ENCODE assay signal across 9 cellular contexts in the genomic region with DNA sequence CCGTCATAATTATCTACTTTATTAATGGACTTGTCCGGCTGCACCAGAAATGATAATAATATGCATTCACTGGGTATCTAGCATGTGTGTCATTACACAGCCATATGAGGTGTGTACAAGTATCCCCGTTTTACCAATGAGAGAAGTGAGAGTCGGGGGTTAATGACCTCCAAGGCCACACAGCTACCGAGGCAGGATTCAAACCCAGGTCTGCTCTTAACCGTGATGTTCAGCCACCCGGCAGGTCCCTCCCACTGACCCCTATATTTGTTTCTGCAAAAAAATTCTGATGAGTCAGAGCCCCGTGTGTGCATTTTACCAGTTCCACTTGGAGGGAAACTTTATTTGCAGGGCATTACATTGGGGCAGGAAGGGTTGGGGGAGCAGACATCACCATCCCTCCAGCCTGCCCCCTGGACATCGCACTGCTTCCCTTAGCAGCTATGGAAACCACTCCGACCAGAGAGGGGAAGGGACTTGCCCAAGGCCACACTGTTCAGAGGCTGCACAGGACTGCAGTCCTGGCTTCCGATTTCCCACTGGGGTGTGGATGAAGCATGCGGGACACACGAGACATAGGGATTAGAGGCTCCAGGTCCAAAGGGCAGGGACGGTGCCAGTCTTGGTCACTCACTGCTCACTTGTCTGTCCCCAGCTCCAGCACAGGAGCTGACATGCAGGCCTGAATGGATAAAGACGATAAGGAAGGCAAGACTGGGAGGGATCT. TPM values are rescaled to one million over a fixed set of nuclear protein-coding genes. Genes with fewer than 3 reads are reported as not detected.
DNase-seq lines count a peak whose midpoint lies in the region; ATAC-seq and TF ChIP-seq lines count a peak whose summit lies in the region.
"Had no signal": no experiment of that assay in that cellular context is flagged by ENCODE, and none has a peak within 500 bp of the region (broad histone marks: within the 10 kb centered on the region; RNA-seq: fewer than 3 reads in every experiment).

No MANE protein-coding gene starts in this region.

- H3K27ac ChIP-seq in mammary epithelial cell (ENCODE audit: insufficient read depth, low read depth, low read length) (no peak overlapping the region), prostate gland (peak overlapping the region; percentile 8 to 36)

- TF ChIP-seq POLR2A in prostate gland (IDR thresholded peaks at IDR 0.05), result no peak

- no peaks in the 10 kb centered on the region for H4K20me1 ChIP-seq in mammary epithelial cell (ENCODE audit: insufficient read depth, low read length)

- H3K9ac ChIP-seq in mammary epithelial cell (ENCODE audit: insufficient read depth, low read length), result no peak overlapping the region

- CTCF ChIA-PET in mammary epithelial cell (lab: Charles Lee; ENCODE audit: low non-redundant PET), result no interaction called here

- ATAC-seq in GM18867 (IDR thresholded peaks at IDR 0.05; ENCODE audit: unreplicated experiment) (peak; percentile 11), HG03354 (IDR thresholded peaks at IDR 0.05; ENCODE audit: poor library complexity, severe bottlenecking, unreplicated experiment) (peak; percentile 23), HG02798 (IDR thresholded peaks at IDR 0.05; ENCODE audit: poor library complexity, unreplicated experiment) (no peak), GM21737 (IDR thresholded peaks at IDR 0.05; ENCODE audit: unreplicated experiment) (no peak)

- H3K9me3 ChIP-seq in mammary epithelial cell (replicated peaks; ENCODE audit: insufficient read depth, low read length) (no peaks in the 10 kb centered on the region), prostate gland (no peaks in the 10 kb centered on the region)

- DNase-seq in mammary epithelial cell, result no peak
- no peak for DNase-seq in prostate gland (ENCODE audit: low spot score)
- DNase-seq in NCI-H524 (lab: John Stamatoyannopoulos, UW), result no peak
- DNase-seq in G401 (ENCODE audit: low spot score), result no peak
- DNase-seq: central memory CD4-positive, alpha-beta T cell had no signal

- intact Hi-C loops in mammary epithelial cell (cut with micrococcal nuclease), result loop anchor here (1.0 kb wide), 1 partner anchor 24 kb away; no protein-coding TSS in a partner anchor
- intact Hi-C loops in prostate gland (cut with DNase I), result no loop called here

- H2AFZ ChIP-seq in mammary epithelial cell (ENCODE audit: low read depth, low read length), result peak overlapping the region; percentile 45

- H3K4me2 ChIP-seq in mammary epithelial cell (ENCODE audit: insufficient read depth, low read depth, low read length), result peak overlapping the region; percentile 8

- in situ Hi-C loops in mammary epithelial cell (cut with MboI; ENCODE audit: low sequenced_read_pairs in 2 of 2), result no loop called here
- in situ Hi-C loops in G401 (cut with HindIII; ENCODE audit: low sequenced_read_pairs), result no loop called here

- no peaks in the 10 kb centered on the region for H3K36me3 ChIP-seq in mammary epithelial cell (ENCODE audit: insufficient read depth, low read length)
- no peaks in the 10 kb centered on the region for H3K36me3 ChIP-seq in prostate gland

- no peak overlapping the region for H3K4me3 ChIP-seq in mammary epithelial cell (replicated peaks in 1 of 3; ENCODE audit: insufficient read depth in 1 of 3, low read depth in 2 of 3, low read length in 3 of 3)
- no peak overlapping the region for H3K4me3 ChIP-seq in prostate gland

- H3K27me3 ChIP-seq in mammary epithelial cell (ENCODE audit: insufficient read depth, low read length) (no peaks in the 10 kb centered on the region), prostate gland (replicated peaks; ENCODE audit: insufficient read depth) (no peaks in the 10 kb centered on the region)

- TF ChIP-seq CTCF in mammary epithelial cell (conservative IDR thresholded peaks at IDR 0.05 in 1 of 2, IDR thresholded peaks at IDR 0.05 in 1 of 2; ENCODE audit: extremely low read depth in 1 of 2, insufficient read depth in 1 of 2, low read depth in 1 of 2, low read length in 2 of 2) (no peak), prostate gland (IDR thresholded peaks at IDR 0.05) (no peak)

- dilution Hi-C loops in mammary epithelial cell (cut with HindIII; ENCODE audit: low sequenced_read_pairs), result no loop called here

- WGBS in mammary epithelial cell (ENCODE audit: low coverage, missing lambda C conversion rate), result 49% methylated on average over 15 of the region's 15 CpGs
- 56% methylated on average over 15 of the region's 15 CpGs for WGBS in prostate gland

- BruUV-seq in mammary epithelial cell (replicated peaks; lab: Mats Ljungman, UMichigan), result no TSS peak

- H3K4me1 ChIP-seq in mammary epithelial cell (ENCODE audit: insufficient read depth, low read length) (peaks cover 34% of the 10 kb centered on the region), prostate gland (replicated peaks) (no peaks in the 10 kb centered on the region)

- H3K79me2 ChIP-seq in mammary epithelial cell (ENCODE audit: insufficient read depth, low read length), result no peaks in the 10 kb centered on the region

RNA-seq across cellular contexts. Expression of gene SRC, which starts 10.1 kb away (rescaled TPM):
- total RNA-seq in mammary epithelial cell (10 to 100 TPM; 52.7 to 60.2 TPM), prostate gland (100 to 1,000 TPM in 1 of 2 donors, 10 to 100 TPM in 1; 61.2 to 149 TPM)
- polyA plus RNA-seq in mammary epithelial cell, result 39.3 TPM
- 54.6 TPM for polyA minus RNA-seq in mammary epithelial cell
- total RNA-seq in G401 (2014; rRNA removed; shearing (Covaris generic)), result 15.9 and 16.8 TPM in 2 replicates

RNA-seq across cellular contexts. Expression of gene MANBAL, which starts 46.4 kb away (rescaled TPM):
- total RNA-seq in mammary epithelial cell, result 10 to 100 TPM; 19.0 to 58.5 TPM
- 117 TPM for polyA plus RNA-seq in mammary epithelial cell
- polyA minus RNA-seq in mammary epithelial cell, result 58.0 TPM
- 10 to 100 TPM; 28.9 to 39.4 TPM for total RNA-seq in prostate gland
- total RNA-seq in G401 (2014; rRNA removed; shearing (Covaris generic)), result 70.1 and 73.5 TPM in 2 replicates

Comparison
In these comparisons a context has a peak if more than half of its experiments do, and no peak if none do; other contexts are left out.
1. ATAC-seq: peak in GM18867 (single experiment) and HG03354 (single experiment); none in HG02798 (single experiment) and GM21737 (single experiment).